8 cellular contexts compared by ENCODE assay signal in the genomic region with DNA sequence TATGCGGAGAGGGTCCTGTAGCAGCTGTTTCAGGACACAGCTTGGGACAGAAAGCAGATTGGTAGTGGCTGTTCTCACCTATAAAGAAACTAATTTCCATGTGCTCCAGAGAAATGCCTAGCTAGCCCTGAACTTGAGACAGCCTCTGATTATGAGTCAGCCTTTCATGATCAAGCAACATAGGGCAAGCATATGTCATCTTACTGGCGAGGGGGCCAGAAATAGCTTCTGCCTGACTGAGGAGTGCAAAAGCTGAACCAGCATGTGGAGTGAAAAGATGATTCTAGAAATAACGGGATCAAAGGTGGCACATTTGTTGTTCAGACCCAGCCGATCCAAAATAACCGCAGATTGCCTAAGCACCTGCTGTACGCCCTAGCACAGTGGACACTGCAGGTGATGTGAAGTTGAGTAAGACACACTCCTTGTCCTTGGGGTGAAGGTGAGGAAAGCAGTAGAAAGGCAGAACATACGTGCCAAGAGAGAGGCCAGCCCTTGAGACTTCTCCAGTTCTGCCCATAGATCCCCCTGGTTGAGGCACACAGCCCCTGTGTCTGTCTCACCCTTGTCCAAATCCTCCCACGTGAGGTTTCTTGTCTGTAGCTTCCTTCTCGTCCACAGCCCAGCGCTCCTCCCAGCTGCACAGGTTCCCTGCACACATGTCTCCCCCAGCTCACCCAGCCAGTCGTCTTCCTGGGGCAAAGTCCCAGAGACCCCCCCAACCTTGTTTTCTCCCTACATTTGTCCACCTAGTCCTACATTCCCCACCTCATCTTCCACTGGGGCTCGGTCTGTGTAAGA. TPM values are rescaled to one million over a fixed set of nuclear protein-coding genes. Genes with fewer than 3 reads are reported as not detected.
DNase-seq lines count a peak whose midpoint lies in the region; ATAC-seq and TF ChIP-seq lines count a peak whose summit lies in the region.

No MANE protein-coding gene starts in this region.

- no peaks in the 10 kb centered on the region for H3K36me3 ChIP-seq in CD4-positive, alpha-beta memory T cell (ENCODE audit: insufficient read depth, low read length)
- peaks cover 0 to 3% of the 10 kb centered on the region in 2 experiments; a peak in 1 of 3 replicates for H3K36me3 ChIP-seq in HEK293 (ENCODE audit: control insufficient read depth in 2 of 2, insufficient read depth in 1 of 2, low read length in 2 of 2)
- H3K36me3 ChIP-seq in tibial nerve = no peaks in the 10 kb centered on the region
- no peaks in the 10 kb centered on the region for H3K36me3 ChIP-seq in Peyer's patch

- 53 to 55% methylated on average over 12 of the region's 12 CpGs for WGBS in tibial nerve, 2 donors

- H3K9me3 ChIP-seq in CD4-positive, alpha-beta memory T cell (ENCODE audit: control insufficient read depth in 1 of 2, low read length in 2 of 2) = no peaks in the 10 kb centered on the region
- H3K9me3 ChIP-seq in HEK293 (ENCODE audit: control insufficient read depth, insufficient read depth, low read depth, low read length) (no peaks in the 10 kb centered on the region), tibial nerve (no peaks in the 10 kb centered on the region), Peyer's patch (no peaks in the 10 kb centered on the region)

- intact Hi-C loops in CD4-positive, alpha-beta memory T cell (cut with micrococcal nuclease) = no loop called here

- no peaks in the 10 kb centered on the region for H3K27me3 ChIP-seq in CD4-positive, alpha-beta memory T cell (ENCODE audit: insufficient read depth, low read length)
- H3K27me3 ChIP-seq in tibial nerve (no peaks in the 10 kb centered on the region), Peyer's patch (no peaks in the 10 kb centered on the region)

- peaks cover 27% of the 10 kb centered on the region for H3K4me1 ChIP-seq in CD4-positive, alpha-beta memory T cell (ENCODE audit: insufficient read depth, low read length)
- H3K4me1 ChIP-seq in HEK293 (ENCODE audit: control insufficient read depth, insufficient read depth, low read length) (peaks cover 3% of the 10 kb centered on the region; the same call in 1 of the 2 replicates), tibial nerve (peaks cover 0 to 19% (median 13%) of the 10 kb centered on the region in 4 donors), Peyer's patch (peaks cover 0 to 20% (median 5%) of the 10 kb centered on the region in 4 donors)

- peak overlapping the region in 2 of 8 donors; percentile 4 to 17 for H3K4me3 Mint-ChIP-seq in CD4-positive, alpha-beta memory T cell
- H3K4me3 Mint-ChIP-seq in glutamatergic neuron (ENCODE audit: unreplicated experiment) = peak overlapping the region; percentile 41

- H3K27ac ChIP-seq in CD4-positive, alpha-beta memory T cell (ENCODE audit: low read depth, low read length) = no peak overlapping the region
- H3K27ac ChIP-seq in HEK293 (ENCODE audit: extremely low read depth, low read depth, low read length) (no peak overlapping the region), tibial nerve (no peak overlapping the region), Peyer's patch (no peak overlapping the region)

- DNase-seq in CD4-positive, alpha-beta memory T cell = no peak
- DNase-seq in SIG-M5 treated with dmso at 0.1 percent for 504 hours (lab: John Stamatoyannopoulos, UW; ENCODE audit: unreplicated experiment) (peak; percentile 59), glutamatergic neuron (no peak), tibial nerve (ENCODE audit: low spot score in 2 of 2) (no peak), HuH-7 (ENCODE audit: low spot score) (no peak), Peyer's patch (no peak)

- TF ChIP-seq CTCF in HEK293 (tag by site-specific recombination; IDR thresholded peaks at IDR 0.05) (no peak), glutamatergic neuron (IDR thresholded peaks at IDR 0.05; ENCODE audit: partially characterized antibody, unreplicated experiment) (no peak), tibial nerve (IDR thresholded peaks at IDR 0.05) (no peak), Peyer's patch (IDR thresholded peaks at IDR 0.05) (no peak)

- POLR2A ChIA-PET in CD4-positive, alpha-beta memory T cell (lab: Charles Lee; ENCODE audit: partially characterized antibody) = interaction anchor here (0.6 to 5.3 kb wide), 4 partner anchors 14 to 39 kb away, joined by 3 to 118 read pairs (median 4); partner anchors contain the start of genes BAZ1B and TBL2
- POLR2A ChIA-PET in HEK293 (lab: Yijun Ruan, JAX) = interaction anchor here (0.6 to 1.3 kb wide), 6 partner anchors 8 to 178 kb away, joined by 3 to 9 read pairs (median 4); partner anchors contain the start of genes ABHD11, BAZ1B and TBL2

- no peak for TF ChIP-seq EP300 in tibial nerve (IDR thresholded peaks at IDR 0.05)

- H3K4me1 Mint-ChIP-seq in CD4-positive, alpha-beta memory T cell = peaks cover 12 to 22% (median 17%) of the 10 kb centered on the region in 4 donors
- peaks cover 12% of the 10 kb centered on the region for H3K4me1 Mint-ChIP-seq in glutamatergic neuron (ENCODE audit: low read depth, unreplicated experiment)

- H3K27me3 Mint-ChIP-seq in CD4-positive, alpha-beta memory T cell = no peaks in the 10 kb centered on the region
- peaks cover 7% of the 10 kb centered on the region for H3K27me3 Mint-ChIP-seq in glutamatergic neuron (ENCODE audit: unreplicated experiment)

- H3K9me3 Mint-ChIP-seq in CD4-positive, alpha-beta memory T cell = no peaks in the 10 kb centered on the region
- peaks cover 7% of the 10 kb centered on the region for H3K9me3 Mint-ChIP-seq in glutamatergic neuron (ENCODE audit: unreplicated experiment)

- ATAC-seq in HG03045 (IDR thresholded peaks at IDR 0.05; ENCODE audit: unreplicated experiment) = no peak

- no peak for TF ChIP-seq POLR2A in tibial nerve (IDR thresholded peaks at IDR 0.05)
- no peak for TF ChIP-seq POLR2A in Peyer's patch (IDR thresholded peaks at IDR 0.05)

- CTCF ChIA-PET in CD4-positive, alpha-beta memory T cell (lab: Charles Lee; ENCODE audit: partially characterized antibody) = no interaction called here
- CTCF ChIA-PET in HEK293 (lab: Yijun Ruan, JAX) = interaction anchor here (1.1 kb wide), 1 partner anchor 16 kb away, joined by 4 read pairs; no protein-coding TSS in a partner anchor

- peak overlapping the region in 5 of 7 donors; percentile 18 to 91 (median 32) for H3K27ac Mint-ChIP-seq in CD4-positive, alpha-beta memory T cell
- H3K27ac Mint-ChIP-seq in glutamatergic neuron (ENCODE audit: unreplicated experiment) = peak overlapping the region; percentile 69

- no peak overlapping the region for H3K4me3 ChIP-seq in CD4-positive, alpha-beta memory T cell (ENCODE audit: low read length in 2 of 2)
- no peak overlapping the region for H3K4me3 ChIP-seq in HEK293 (ENCODE audit: low read depth, low read length)
- no peak overlapping the region for H3K4me3 ChIP-seq in tibial nerve
- no peak overlapping the region for H3K4me3 ChIP-seq in Peyer's patch

- peaks cover 0 to 14% of the 10 kb centered on the region in 2 donors for H3K36me3 Mint-ChIP-seq in CD4-positive, alpha-beta memory T cell
- peaks cover 9% of the 10 kb centered on the region for H3K36me3 Mint-ChIP-seq in glutamatergic neuron (ENCODE audit: unreplicated experiment)

TF ChIP-seq in HEK293, 187 proteins besides CTCF, POLR2A, EP300 and RAD21 (continues in another document):
- TF ChIP-seq ZFP3 (tag by site-specific recombination; IDR thresholded peaks at IDR 0.05; ENCODE audit: low read depth) = no peak
- TF ChIP-seq ZNF610 (tag by site-specific recombination; IDR thresholded peaks at IDR 0.05; ENCODE audit: borderline replicate concordance) = no peak
- TF ChIP-seq ZNF629 (tag by site-specific recombination; IDR thresholded peaks at IDR 0.05) = no peak
- peak; percentile 53; the same call in 1 of the 2 replicates for TF ChIP-seq PRDM1 (tag by site-specific recombination; IDR thresholded peaks at IDR 0.05)
- TF ChIP-seq ZBTB17 (tag by site-specific recombination; IDR thresholded peaks at IDR 0.05) = 0 out of 2 replicates have a peak, but pooled peaks have one; percentile 28
- no peak for TF ChIP-seq ZNF202 (tag by site-specific recombination; IDR thresholded peaks at IDR 0.05; ENCODE audit: borderline replicate concordance)
- no peak for TF ChIP-seq ZNF394 (tag by site-specific recombination; IDR thresholded peaks at IDR 0.05; ENCODE audit: borderline replicate concordance)
- TF ChIP-seq ZNF24 (tag by site-specific recombination; IDR thresholded peaks at IDR 0.05) = no peak
- no peak for TF ChIP-seq ZNF529 (tag by site-specific recombination; IDR thresholded peaks at IDR 0.05; ENCODE audit: insufficient replicate concordance)
- no peak for TF ChIP-seq ZNF596 (tag by site-specific recombination; IDR thresholded peaks at IDR 0.05)
- TF ChIP-seq ZNF184 (tag by site-specific recombination; IDR thresholded peaks at IDR 0.05) = peak; percentile 57; the same call in 1 of the 2 replicates
- no peak for TF ChIP-seq ZNF501 (tag by site-specific recombination; IDR thresholded peaks at IDR 0.05)
- TF ChIP-seq GLIS1 (tag by site-specific recombination; IDR thresholded peaks at IDR 0.05) = no peak
- TF ChIP-seq ZNF335 (tag by site-specific recombination; conservative IDR thresholded peaks at IDR 0.05) = peak; percentile 53; the same call in 1 of the 2 replicates

RNA-seq across cellular contexts. Expression of gene BCL7B, which starts 2.7 kb away (rescaled TPM):
- total RNA-seq in CD4-positive, alpha-beta memory T cell = 10 to 100 TPM; 57.0 to 58.0 TPM
- 100 to 1,000 TPM in 1 of 2 donors, 10 to 100 TPM in 1; 84.2 to 112 TPM for polyA plus RNA-seq in CD4-positive, alpha-beta memory T cell
- total RNA-seq in glutamatergic neuron (ENCODE audit: unreplicated experiment) (34.0 TPM), tibial nerve (10 to 100 TPM; 46.1 to 76.2 (median 59.4) TPM), Peyer's patch (10 to 100 TPM; 63.5 to 73.4 (median 70.6) TPM)

RNA-seq across cellular contexts. Expression of gene TBL2, which starts 18.1 kb away (rescaled TPM):
- total RNA-seq in CD4-positive, alpha-beta memory T cell = 10 to 100 TPM; 45.4 to 47.5 TPM
- 10 to 100 TPM; 15.6 to 20.5 TPM for polyA plus RNA-seq in CD4-positive, alpha-beta memory T cell
- total RNA-seq in glutamatergic neuron (ENCODE audit: unreplicated experiment) (23.8 TPM), tibial nerve (10 to 100 TPM; 36.6 to 70.8 (median 49.2) TPM), Peyer's patch (10 to 100 TPM; 35.6 to 61.9 (median 46.1) TPM)

RNA-seq across cellular contexts. Expression of gene BAZ1B, which starts 38.1 kb away (rescaled TPM):
- 10 to 100 TPM; 75.3 to 78.6 TPM for total RNA-seq in CD4-positive, alpha-beta memory T cell
- polyA plus RNA-seq in CD4-positive, alpha-beta memory T cell = 10 to 100 TPM in 1 of 2 donors, 1 to 10 TPM in 1; 5.8 to 29.1 TPM
- 108 TPM for total RNA-seq in glutamatergic neuron (ENCODE audit: unreplicated experiment)
- total RNA-seq in tibial nerve = 10 to 100 TPM; 53.3 to 70.1 (median 63.6) TPM
- 100 to 1,000 TPM in 1 of 4 donors, 10 to 100 TPM in 3; 38.6 to 162 (median 52.6) TPM for total RNA-seq in Peyer's patch
